31 cellular contexts compared by ENCODE assay signal in the genomic region with DNA sequence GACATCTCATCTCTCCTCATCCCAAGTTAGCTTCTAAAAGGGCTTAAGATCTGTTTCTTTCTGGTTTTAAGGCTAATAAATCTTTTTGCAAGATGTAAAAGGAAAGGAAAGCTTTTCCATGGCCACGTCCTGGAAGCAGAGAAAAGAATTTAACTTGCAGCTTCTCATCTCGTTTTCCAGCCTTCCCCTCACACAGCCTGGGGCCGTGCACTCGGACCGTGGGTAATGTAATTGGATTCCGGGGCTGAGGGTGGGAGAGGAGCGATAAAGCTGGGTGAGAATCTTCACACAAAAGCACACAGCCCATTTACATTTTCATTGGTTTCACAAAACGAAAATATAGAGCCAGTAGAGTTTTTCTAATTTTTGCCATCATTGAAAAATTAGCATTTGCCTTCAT.
"Had no signal": no experiment of that assay in that cellular context is flagged by ENCODE, and none has a peak within 500 bp of the region (broad histone marks: within the 10 kb centered on the region; RNA-seq: fewer than 3 reads in every experiment).

No MANE protein-coding gene starts in this region.

- H3K27ac ChIP-seq: dorsolateral prefrontal cortex, epithelial cell of prostate, esophagus muscularis mucosa, gastroesophageal sphincter, neutrophil, pancreas, suprapubic skin, transverse colon, vagina had no signal

- H3K36me3 Mint-ChIP-seq: immature natural killer cell; naive thymus-derived CD4-positive, alpha-beta T cell had no signal

- H3K4me3 Mint-ChIP-seq: immature natural killer cell; naive thymus-derived CD4-positive, alpha-beta T cell; nephron; stimulated activated naive CD8-positive, alpha-beta T cell treated with anti-CD3 and anti-CD28 coated beads, Interleukin-15, amount 100 ng/mL, for 72 hours had no signal

- H3K4me1 Mint-ChIP-seq: immature natural killer cell; naive thymus-derived CD4-positive, alpha-beta T cell; stimulated activated naive CD8-positive, alpha-beta T cell treated with anti-CD3 and anti-CD28 coated beads, Interleukin-15, amount 100 ng/mL, for 72 hours had no signal

- DNase-seq: cerebellar nuclear complex; dorsolateral prefrontal cortex; effector CD4-positive, alpha-beta T cell; foreskin keratinocyte; hypothalamus; immature natural killer cell; islet precursor cell; kidney glomerular epithelial cell; left colon; left ventricle myocardium superior; mesenchymal stem cell; midbrain; naive thymus-derived CD4-positive, alpha-beta T cell; pancreas; stimulated activated CD4-positive, alpha-beta T cell treated with anti-CD3 and anti-CD28 coated beads, Interleukin-12 subunit alpha, Interleukin-12 subunit beta, amount 100 ng/mL, for 4 hours; stimulated activated CD4-positive, alpha-beta T cell treated with anti-CD3 and anti-CD28 coated beads, Interleukin-1b, Interleukin-23, amount 100 ng/mL, for 48 hours; stimulated activated CD4-positive, alpha-beta T cell treated with anti-CD3 and anti-CD28 coated beads, Interleukin-4, amount 100 ng/mL, for 1 hour; stimulated activated CD8-positive, alpha-beta memory T cell treated with anti-CD3 and anti-CD28 coated beads, Interleukin-4, amount 100 ng/mL, for 48 hours; stimulated activated naive CD4-positive, alpha-beta T cell; stimulated activated naive CD8-positive, alpha-beta T cell treated with anti-CD3 and anti-CD28 coated beads, Interleukin-15, amount 100 ng/mL, for 72 hours; transverse colon had no signal

- H3K27ac Mint-ChIP-seq: immature natural killer cell; naive thymus-derived CD4-positive, alpha-beta T cell; nephron; stimulated activated naive CD8-positive, alpha-beta T cell treated with anti-CD3 and anti-CD28 coated beads, Interleukin-15, amount 100 ng/mL, for 72 hours had no signal

- H3K36me3 ChIP-seq: esophagus muscularis mucosa, gastroesophageal sphincter, neutrophil, pancreas, suprapubic skin, transverse colon, vagina had no signal

- ATAC-seq: foreskin keratinocyte; gastroesophageal sphincter; left colon; left ventricle myocardium superior; naive thymus-derived CD4-positive, alpha-beta T cell; pancreas; sciatic nerve; stimulated activated naive CD8-positive, alpha-beta T cell treated with anti-CD3 and anti-CD28 coated beads, Interleukin-15, amount 100 ng/mL, for 72 hours had no signal

- H3K4me2 ChIP-seq: smooth muscle cell had no signal

- H3K9me3 Mint-ChIP-seq: nephron; stimulated activated naive CD8-positive, alpha-beta T cell treated with anti-CD3 and anti-CD28 coated beads, Interleukin-15, amount 100 ng/mL, for 72 hours had no signal

- H3K4me3 ChIP-seq: dorsolateral prefrontal cortex, esophagus muscularis mucosa, gastroesophageal sphincter, lung, pancreas, smooth muscle cell, suprapubic skin, transverse colon, vagina had no signal

- H3K4me1 ChIP-seq: esophagus muscularis mucosa, gastroesophageal sphincter, pancreas, transverse colon, vagina had no signal

- H3K9me3 ChIP-seq: esophagus muscularis mucosa, gastroesophageal sphincter, neutrophil, pancreas, suprapubic skin, transverse colon, vagina had no signal

- H3K27me3 ChIP-seq: foreskin keratinocyte, neutrophil, pancreas, vagina had no signal
